Comparison of ENCODE assay signal across 17 cellular contexts in genomic region chr1:208085655-208086054, GRCh38.
DNase-seq lines count a peak whose midpoint lies in the region; ATAC-seq and TF ChIP-seq lines count a peak whose summit lies in the region.
"Had no signal": no experiment of that assay in that cellular context is flagged by ENCODE, and none has a peak within 500 bp of the region (broad histone marks: within the 10 kb centered on the region; RNA-seq: fewer than 3 reads in every experiment).

No MANE protein-coding gene starts in this region.

- DNase-seq in CD8-positive, alpha-beta T cell: no peak
- DNase-seq in T-cell (no peak), glutamatergic neuron (no peak), ureter (ENCODE audit: low spot score) (no peak), medulla oblongata (ENCODE audit: extremely low spot score) (no peak)
- DNase-seq in activated T-helper 1 cell treated with anti-CD3 and anti-CD28 coated beads, Interleukin-12 subunit alpha, Interleukin-12 subunit beta, Interleukin-2, Interleukin-4 antibody, amounts not matched to agents 30 ng/mL and 10 ng/mL and 1 ng/mL, durations not matched to agents 14 hours and 24 hours and 36 hours (ENCODE audit: low spot score): no peak
- DNase-seq: activated B cell treated with CpG ODN at 0.5 μM for 24 hours, AML-193, DMS53, NCI-H1694 treated with DMSO at 0.1 percent for 48 hours, NCI-H510A, PC-9, SW 1271 had no signal

- peaks cover 20% of the 10 kb centered on the region for H3K4me1 Mint-ChIP-seq in CD8-positive, alpha-beta T cell (ENCODE audit: low read depth)
- H3K4me1 Mint-ChIP-seq in T-cell (peaks cover 20 to 25% (median 20%) of the 10 kb centered on the region in 3 donors), glutamatergic neuron (ENCODE audit: low read depth, unreplicated experiment) (peaks cover 32% of the 10 kb centered on the region)
- H3K4me1 Mint-ChIP-seq in stimulated activated memory B cell treated with anti-CD40 and anti-IgM and Interleukin-4, amounts not matched to agents 10 μg/mL and 1 μg/mL and 100 μg/mL, for 72 hours: peaks cover 15% of the 10 kb centered on the region
- H3K4me1 Mint-ChIP-seq in activated T-helper 1 cell treated with anti-CD3 and anti-CD28 coated beads, Interleukin-12 subunit alpha, Interleukin-12 subunit beta, Interleukin-2, Interleukin-4 antibody, amounts not matched to agents 30 ng/mL and 10 ng/mL and 1 ng/mL, durations not matched to agents 14 hours and 24 hours and 36 hours (ENCODE audit: low read depth): peaks cover 19% of the 10 kb centered on the region

- H3K27me3 ChIP-seq in CD8-positive, alpha-beta T cell (ENCODE audit: insufficient read depth, low read length): no peaks in the 10 kb centered on the region

- H3K4me3 Mint-ChIP-seq in CD8-positive, alpha-beta T cell: peak overlapping the region; percentile 20
- peak overlapping the region in 1 of 3 donors; percentile 72 for H3K4me3 Mint-ChIP-seq in T-cell
- no peak overlapping the region for H3K4me3 Mint-ChIP-seq in glutamatergic neuron (ENCODE audit: unreplicated experiment)
- no peak overlapping the region for H3K4me3 Mint-ChIP-seq in stimulated activated memory B cell treated with anti-CD40 and anti-IgM and Interleukin-4, amounts not matched to agents 10 μg/mL and 1 μg/mL and 100 μg/mL, for 72 hours
- no peak overlapping the region for H3K4me3 Mint-ChIP-seq in activated T-helper 1 cell treated with anti-CD3 and anti-CD28 coated beads, Interleukin-12 subunit alpha, Interleukin-12 subunit beta, Interleukin-2, Interleukin-4 antibody, amounts not matched to agents 30 ng/mL and 10 ng/mL and 1 ng/mL, durations not matched to agents 14 hours and 24 hours and 36 hours

- H3K4me1 ChIP-seq in CD8-positive, alpha-beta T cell (ENCODE audit: insufficient read depth, low read length): peaks cover 8% of the 10 kb centered on the region

- no peaks in the 10 kb centered on the region for H3K9me3 Mint-ChIP-seq in CD8-positive, alpha-beta T cell
- H3K9me3 Mint-ChIP-seq in T-cell (no peaks in the 10 kb centered on the region), glutamatergic neuron (ENCODE audit: unreplicated experiment) (peaks cover 5% of the 10 kb centered on the region)
- no peaks in the 10 kb centered on the region for H3K9me3 Mint-ChIP-seq in stimulated activated memory B cell treated with anti-CD40 and anti-IgM and Interleukin-4, amounts not matched to agents 10 μg/mL and 1 μg/mL and 100 μg/mL, for 72 hours
- no peaks in the 10 kb centered on the region for H3K9me3 Mint-ChIP-seq in activated T-helper 1 cell treated with anti-CD3 and anti-CD28 coated beads, Interleukin-12 subunit alpha, Interleukin-12 subunit beta, Interleukin-2, Interleukin-4 antibody, amounts not matched to agents 30 ng/mL and 10 ng/mL and 1 ng/mL, durations not matched to agents 14 hours and 24 hours and 36 hours
- H3K9me3 Mint-ChIP-seq: activated B cell treated with CpG ODN at 0.5 μM for 24 hours had no signal

- no peak overlapping the region for H3K4me3 ChIP-seq in CD8-positive, alpha-beta T cell (ENCODE audit: low read depth, low read length)
- H3K4me3 ChIP-seq: PC-9 had no signal

- CTCF ChIA-PET in CD8-positive, alpha-beta T cell (lab: Charles Lee): interaction anchor here (0.7 to 2.4 kb wide), 7 partner anchors 7 to 159 kb away, joined by 3 to 11 read pairs (median 4); partner anchors contain the start of gene PLXNA2
- CTCF ChIA-PET in T-cell (lab: Charles Lee): interaction anchor here in 1 of 2 donors (1.1 kb wide), 1 partner anchor 64 kb away, joined by 3 read pairs; no protein-coding TSS in a partner anchor

- ATAC-seq in CD8-positive, alpha-beta T cell: no peak
- no peak for ATAC-seq in T-cell (replicated peaks in 1 of 4)
- no peak for ATAC-seq in stimulated activated memory B cell treated with anti-CD40 and anti-IgM and Interleukin-4, amounts not matched to agents 10 μg/mL and 1 μg/mL and 100 μg/mL, for 72 hours
- ATAC-seq in GM21526 (IDR thresholded peaks at IDR 0.05; ENCODE audit: low FRiP score, unreplicated experiment): no peak
- ATAC-seq: HCT116 had no signal

- H3K27me3 Mint-ChIP-seq in CD8-positive, alpha-beta T cell (ENCODE audit: low read depth): no peaks in the 10 kb centered on the region
- peaks cover 1 to 5% of the 10 kb centered on the region in 2 donors for H3K27me3 Mint-ChIP-seq in T-cell
- no peaks in the 10 kb centered on the region for H3K27me3 Mint-ChIP-seq in glutamatergic neuron (ENCODE audit: unreplicated experiment)
- peaks cover 16% of the 10 kb centered on the region for H3K27me3 Mint-ChIP-seq in stimulated activated memory B cell treated with anti-CD40 and anti-IgM and Interleukin-4, amounts not matched to agents 10 μg/mL and 1 μg/mL and 100 μg/mL, for 72 hours
- H3K27me3 Mint-ChIP-seq in activated T-helper 1 cell treated with anti-CD3 and anti-CD28 coated beads, Interleukin-12 subunit alpha, Interleukin-12 subunit beta, Interleukin-2, Interleukin-4 antibody, amounts not matched to agents 30 ng/mL and 10 ng/mL and 1 ng/mL, durations not matched to agents 14 hours and 24 hours and 36 hours (ENCODE audit: insufficient read depth): peaks cover 2% of the 10 kb centered on the region
- H3K27me3 Mint-ChIP-seq: activated B cell treated with CpG ODN at 0.5 μM for 24 hours had no signal

- peak overlapping the region; percentile 88 for H3K27ac Mint-ChIP-seq in CD8-positive, alpha-beta T cell
- H3K27ac Mint-ChIP-seq in T-cell (peak overlapping the region; percentile 37 to 94), glutamatergic neuron (ENCODE audit: unreplicated experiment) (peak overlapping the region; percentile 4)
- H3K27ac Mint-ChIP-seq in stimulated activated memory B cell treated with anti-CD40 and anti-IgM and Interleukin-4, amounts not matched to agents 10 μg/mL and 1 μg/mL and 100 μg/mL, for 72 hours: peak overlapping the region; percentile 74
- no peak overlapping the region for H3K27ac Mint-ChIP-seq in activated T-helper 1 cell treated with anti-CD3 and anti-CD28 coated beads, Interleukin-12 subunit alpha, Interleukin-12 subunit beta, Interleukin-2, Interleukin-4 antibody, amounts not matched to agents 30 ng/mL and 10 ng/mL and 1 ng/mL, durations not matched to agents 14 hours and 24 hours and 36 hours

- POLR2A ChIA-PET in CD8-positive, alpha-beta T cell (lab: Charles Lee): no interaction called here
- POLR2A ChIA-PET in T-cell (lab: Charles Lee): no interaction called here

- no peak for TF ChIP-seq CTCF in CD8-positive, alpha-beta T cell (IDR thresholded peaks at IDR 0.05)
- no peak for TF ChIP-seq CTCF in glutamatergic neuron (IDR thresholded peaks at IDR 0.05; ENCODE audit: partially characterized antibody, unreplicated experiment)

- intact Hi-C loops in CD8-positive, alpha-beta T cell (cut with DNase I, micrococcal nuclease): no loop called here
- intact Hi-C loops in activated T-helper 1 cell treated with anti-CD3 and anti-CD28 coated beads, Interleukin-12 subunit alpha, Interleukin-12 subunit beta, Interleukin-2, Interleukin-4 antibody, amounts not matched to agents 30 ng/mL and 10 ng/mL and 1 ng/mL, durations not matched to agents 14 hours and 24 hours and 36 hours (cut with micrococcal nuclease): loop anchor here (2.0 kb wide), 1 partner anchor 159 kb away; the partner anchor contains the start of gene PLXNA2

- no peaks in the 10 kb centered on the region for H3K36me3 Mint-ChIP-seq in CD8-positive, alpha-beta T cell
- H3K36me3 Mint-ChIP-seq in T-cell: no peaks in the 10 kb centered on the region
- H3K36me3 Mint-ChIP-seq in glutamatergic neuron (ENCODE audit: unreplicated experiment): no peaks in the 10 kb centered on the region
- no peaks in the 10 kb centered on the region for H3K36me3 Mint-ChIP-seq in stimulated activated memory B cell treated with anti-CD40 and anti-IgM and Interleukin-4, amounts not matched to agents 10 μg/mL and 1 μg/mL and 100 μg/mL, for 72 hours
- no peaks in the 10 kb centered on the region for H3K36me3 Mint-ChIP-seq in activated T-helper 1 cell treated with anti-CD3 and anti-CD28 coated beads, Interleukin-12 subunit alpha, Interleukin-12 subunit beta, Interleukin-2, Interleukin-4 antibody, amounts not matched to agents 30 ng/mL and 10 ng/mL and 1 ng/mL, durations not matched to agents 14 hours and 24 hours and 36 hours (ENCODE audit: low read depth)

- no peaks in the 10 kb centered on the region for H3K36me3 ChIP-seq in CD8-positive, alpha-beta T cell (ENCODE audit: insufficient read depth, low read length)

- H3K27ac ChIP-seq in CD8-positive, alpha-beta T cell (ENCODE audit: low read depth, low read length): no peak overlapping the region
- H3K27ac ChIP-seq: KMS-11, PC-9 had no signal

- no peaks in the 10 kb centered on the region for H3K9me3 ChIP-seq in CD8-positive, alpha-beta T cell (ENCODE audit: low read length)
